In genomic region chr14:75259510-75259855, GRCh38 we compare ENCODE assay signal across 8 cellular contexts. TPM values are rescaled to one million over a fixed set of nuclear protein-coding genes. Genes with fewer than 3 reads are reported as not detected.
DNase-seq lines count a peak whose midpoint lies in the region; ATAC-seq, FAIRE-seq and TF ChIP-seq lines count a peak whose summit lies in the region.

No MANE protein-coding gene starts in this region.

- H3K27ac Mint-ChIP-seq in T-cell, result peak overlapping the region; percentile 98 to 100

- POLR2A ChIA-PET in T-cell (lab: Charles Lee), result interaction anchor here (0.7 to 3.0 kb wide), 20 partner anchors 9 to 133 kb away, joined by 3 to 50 read pairs (median 12); partner anchors contain the start of genes FOS (in 1 of the 2) and TMED10 (in 1 of the 2)

- H3K4me3 ChIP-seq in HAP-1 (peak overlapping the region; percentile 25), pancreas (peak overlapping the region in 2 of 4 donors; percentile 34 to 40)

- DNase-seq in AG08395 (ENCODE audit: low spot score) (peak; percentile 33), HAP-1 (ENCODE audit: low spot score in 2 of 2) (no peak), T-cell (peak in 1 of 34 experiments; percentile 26), fibroblast of peridontal ligament (ENCODE audit: extremely low read depth) (peak; percentile 88), pancreas (no peak), NCI-H526 treated with DMSO at 0.1 percent for 48 hours (lab: John Stamatoyannopoulos, UW) (no peak)

- in situ Hi-C loops in HAP-1 (cut with MboI; ENCODE audit: low sequenced_read_pairs), result no loop called here

- H3K27ac ChIP-seq in pancreas, result peak overlapping the region; percentile 98 to 99 (median 98)

- no peaks in the 10 kb centered on the region for H3K9me3 Mint-ChIP-seq in T-cell

- no peak for TF ChIP-seq CTCF in pancreas (IDR thresholded peaks at IDR 0.05)

- H3K27me3 Mint-ChIP-seq in T-cell, result no peaks in the 10 kb centered on the region

- CTCF ChIA-PET in T-cell (lab: Charles Lee), result interaction anchor here in 1 of 2 donors (0.9 to 2.8 kb wide), 7 partner anchors 9 to 83 kb away, joined by 3 to 24 read pairs (median 8); partner anchors contain the start of gene TMED10

- H3K9me3 ChIP-seq in HAP-1 (no peaks in the 10 kb centered on the region), pancreas (no peaks in the 10 kb centered on the region)

- peak in 1 of 4 experiments; percentile 0 for ATAC-seq in T-cell (replicated peaks in 1 of 4)
- peak; percentile 2 to 17 (median 4) for ATAC-seq in pancreas
- no peak for ATAC-seq in GM18519 (IDR thresholded peaks at IDR 0.05; ENCODE audit: low FRiP score, unreplicated experiment)
- no peak for ATAC-seq in GM19467 (IDR thresholded peaks at IDR 0.05; ENCODE audit: unreplicated experiment)

- intact Hi-C loops in pancreas (cut with DNase I), result loop anchor here in 1 of 3 donors (10.0 kb wide), 1 partner anchor 105 kb away; no protein-coding TSS in a partner anchor

- no peaks in the 10 kb centered on the region for H3K36me3 ChIP-seq in HAP-1 (replicated peaks)
- no peaks in the 10 kb centered on the region for H3K36me3 ChIP-seq in pancreas

- peaks cover 29 to 39% (median 36%) of the 10 kb centered on the region in 3 donors for H3K4me1 Mint-ChIP-seq in T-cell

- peaks cover 28% of the 10 kb centered on the region for H3K4me1 ChIP-seq in HAP-1
- peaks cover 24 to 32% (median 30%) of the 10 kb centered on the region in 3 donors for H3K4me1 ChIP-seq in pancreas

- H3K4me3 Mint-ChIP-seq in T-cell, result peak overlapping the region; percentile 85 to 87 (median 87)

- 10 to 14% methylated on average over 7 of the region's 7 CpGs for WGBS in pancreas, 2 donors

- H3K36me3 Mint-ChIP-seq in T-cell, result no peaks in the 10 kb centered on the region

- no peak for FAIRE-seq in pancreas (lab: Jason Lieb, UNC)

- H3K27me3 ChIP-seq in HAP-1 (ENCODE audit: low read depth) (no peaks in the 10 kb centered on the region; the same call in 1 of the 2 replicates), pancreas (no peaks in the 10 kb centered on the region)

RNA-seq across cellular contexts. Expression of gene FOS, which starts 19.1 kb away (rescaled TPM):
- total RNA-seq in T-cell (1,000 to 10,000 TPM in 2 of 5 donors, 10 to 100 TPM in 3; 20.4 to 2,951 (median 27.1) TPM), pancreas (100 to 1,000 TPM in 2 of 6 donors, 10 to 100 TPM in 4; 56.4 to 209 (median 81.4) TPM)
- polyA plus RNA-seq in pancreas, result 100 to 1,000 TPM; 103 to 303 TPM

Comparison
In these comparisons a context has a peak if more than half of its experiments do, and no peak if none do; other contexts are left out.
1. DNase-seq: peak in AG08395 (single experiment) and fibroblast of peridontal ligament (single experiment); none in HAP-1 (0 of 2), pancreas (0 of 6) and NCI-H526 treated with DMSO at 0.1 percent for 48 hours (single experiment).
2. ATAC-seq: peak in pancreas (4 of 4); none in GM18519 (single experiment) and GM19467 (single experiment).